ENCODE assay signal across 1 cellular context in the genomic region with DNA sequence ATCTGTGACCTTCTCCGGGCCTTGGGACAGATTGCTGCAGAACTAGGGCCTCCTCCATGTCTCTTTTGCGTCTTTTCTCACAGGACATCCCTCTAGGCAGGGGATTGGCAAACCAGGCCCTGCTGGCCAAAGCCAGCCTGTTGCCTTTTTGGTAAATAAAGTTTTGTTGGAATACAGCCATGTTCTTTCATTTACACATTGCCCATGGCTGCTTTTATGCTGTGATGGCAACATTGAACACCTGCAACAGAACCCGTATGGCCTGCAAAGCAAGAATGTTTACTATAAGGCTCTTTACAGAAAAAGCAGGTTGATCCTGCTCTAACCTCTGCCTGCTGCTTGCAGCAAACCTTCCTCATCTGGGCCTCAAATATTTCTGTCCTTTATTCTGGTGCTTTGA.
TF ChIP-seq lines count a peak whose summit lies in the region.

No MANE protein-coding gene starts in this region.

TF ChIP-seq in HepG2, 621 proteins besides CTCF, POLR2A, EP300 and RAD21 (continued from another document):
- TF ChIP-seq, protein P1, sequence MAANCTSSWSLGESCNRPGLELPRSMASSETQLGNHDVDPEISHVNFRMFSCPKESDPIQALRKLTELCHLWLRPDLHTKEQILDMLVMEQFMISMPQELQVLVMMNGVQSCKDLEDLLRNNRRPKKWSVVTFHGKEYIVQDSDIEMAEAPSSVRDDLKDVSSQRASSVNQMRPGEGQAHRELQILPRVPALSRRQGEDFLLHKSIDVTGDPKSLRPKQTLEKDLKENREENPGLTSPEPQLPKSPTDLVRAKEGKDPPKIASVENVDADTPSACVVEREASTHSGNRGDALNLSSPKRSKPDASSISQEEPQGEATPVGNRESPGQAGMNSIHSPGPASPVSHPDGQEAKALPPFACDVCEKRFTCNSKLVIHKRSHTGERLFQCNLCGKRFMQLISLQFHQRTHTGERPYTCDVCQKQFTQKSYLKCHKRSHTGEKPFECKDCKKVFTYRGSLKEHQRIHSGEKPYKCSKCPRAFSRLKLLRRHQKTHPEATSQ (CRISPR knock-in tag; IDR thresholded peaks at IDR 0.05; ENCODE audit: borderline replicate concordance): no peak
- no peak for TF ChIP-seq KAT8 (CRISPR knock-in tag; IDR thresholded peaks at IDR 0.05)
- TF ChIP-seq ZBTB42 (CRISPR knock-in tag; IDR thresholded peaks at IDR 0.05): no peak
- TF ChIP-seq, protein P2, sequence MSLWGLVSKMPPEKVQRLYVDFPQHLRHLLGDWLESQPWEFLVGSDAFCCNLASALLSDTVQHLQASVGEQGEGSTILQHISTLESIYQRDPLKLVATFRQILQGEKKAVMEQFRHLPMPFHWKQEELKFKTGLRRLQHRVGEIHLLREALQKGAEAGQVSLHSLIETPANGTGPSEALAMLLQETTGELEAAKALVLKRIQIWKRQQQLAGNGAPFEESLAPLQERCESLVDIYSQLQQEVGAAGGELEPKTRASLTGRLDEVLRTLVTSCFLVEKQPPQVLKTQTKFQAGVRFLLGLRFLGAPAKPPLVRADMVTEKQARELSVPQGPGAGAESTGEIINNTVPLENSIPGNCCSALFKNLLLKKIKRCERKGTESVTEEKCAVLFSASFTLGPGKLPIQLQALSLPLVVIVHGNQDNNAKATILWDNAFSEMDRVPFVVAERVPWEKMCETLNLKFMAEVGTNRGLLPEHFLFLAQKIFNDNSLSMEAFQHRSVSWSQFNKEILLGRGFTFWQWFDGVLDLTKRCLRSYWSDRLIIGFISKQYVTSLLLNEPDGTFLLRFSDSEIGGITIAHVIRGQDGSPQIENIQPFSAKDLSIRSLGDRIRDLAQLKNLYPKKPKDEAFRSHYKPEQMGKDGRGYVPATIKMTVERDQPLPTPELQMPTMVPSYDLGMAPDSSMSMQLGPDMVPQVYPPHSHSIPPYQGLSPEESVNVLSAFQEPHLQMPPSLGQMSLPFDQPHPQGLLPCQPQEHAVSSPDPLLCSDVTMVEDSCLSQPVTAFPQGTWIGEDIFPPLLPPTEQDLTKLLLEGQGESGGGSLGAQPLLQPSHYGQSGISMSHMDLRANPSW (CRISPR knock-in tag; IDR thresholded peaks at IDR 0.05; ENCODE audit: borderline replicate concordance): no peak
- no peak for TF ChIP-seq TCF12 (IDR thresholded peaks at IDR 0.05)
- no peak for TF ChIP-seq TCF12 (CRISPR knock-in tag; IDR thresholded peaks at IDR 0.05)
- no peak for TF ChIP-seq ZNF670 (CRISPR knock-in tag; IDR thresholded peaks at IDR 0.05; ENCODE audit: borderline replicate concordance)
- TF ChIP-seq, protein P3, sequence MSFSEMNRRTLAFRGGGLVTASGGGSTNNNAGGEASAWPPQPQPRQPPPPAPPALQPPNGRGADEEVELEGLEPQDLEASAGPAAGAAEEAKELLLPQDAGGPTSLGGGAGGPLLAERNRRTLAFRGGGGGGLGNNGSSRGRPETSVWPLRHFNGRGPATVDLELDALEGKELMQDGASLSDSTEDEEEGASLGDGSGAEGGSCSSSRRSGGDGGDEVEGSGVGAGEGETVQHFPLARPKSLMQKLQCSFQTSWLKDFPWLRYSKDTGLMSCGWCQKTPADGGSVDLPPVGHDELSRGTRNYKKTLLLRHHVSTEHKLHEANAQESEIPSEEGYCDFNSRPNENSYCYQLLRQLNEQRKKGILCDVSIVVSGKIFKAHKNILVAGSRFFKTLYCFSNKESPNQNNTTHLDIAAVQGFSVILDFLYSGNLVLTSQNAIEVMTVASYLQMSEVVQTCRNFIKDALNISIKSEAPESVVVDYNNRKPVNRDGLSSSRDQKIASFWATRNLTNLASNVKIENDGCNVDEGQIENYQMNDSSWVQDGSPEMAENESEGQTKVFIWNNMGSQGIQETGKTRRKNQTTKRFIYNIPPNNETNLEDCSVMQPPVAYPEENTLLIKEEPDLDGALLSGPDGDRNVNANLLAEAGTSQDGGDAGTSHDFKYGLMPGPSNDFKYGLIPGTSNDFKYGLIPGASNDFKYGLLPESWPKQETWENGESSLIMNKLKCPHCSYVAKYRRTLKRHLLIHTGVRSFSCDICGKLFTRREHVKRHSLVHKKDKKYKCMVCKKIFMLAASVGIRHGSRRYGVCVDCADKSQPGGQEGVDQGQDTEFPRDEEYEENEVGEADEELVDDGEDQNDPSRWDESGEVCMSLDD (CRISPR knock-in tag; IDR thresholded peaks at IDR 0.05; ENCODE audit: borderline replicate concordance): no peak
- TF ChIP-seq TP53 (CRISPR knock-in tag; conservative IDR thresholded peaks at IDR 0.05): no peak
- no peak for TF ChIP-seq KAT2B (IDR thresholded peaks at IDR 0.05; ENCODE audit: borderline replicate concordance, low read depth, low read length)
- TF ChIP-seq, protein P4, sequence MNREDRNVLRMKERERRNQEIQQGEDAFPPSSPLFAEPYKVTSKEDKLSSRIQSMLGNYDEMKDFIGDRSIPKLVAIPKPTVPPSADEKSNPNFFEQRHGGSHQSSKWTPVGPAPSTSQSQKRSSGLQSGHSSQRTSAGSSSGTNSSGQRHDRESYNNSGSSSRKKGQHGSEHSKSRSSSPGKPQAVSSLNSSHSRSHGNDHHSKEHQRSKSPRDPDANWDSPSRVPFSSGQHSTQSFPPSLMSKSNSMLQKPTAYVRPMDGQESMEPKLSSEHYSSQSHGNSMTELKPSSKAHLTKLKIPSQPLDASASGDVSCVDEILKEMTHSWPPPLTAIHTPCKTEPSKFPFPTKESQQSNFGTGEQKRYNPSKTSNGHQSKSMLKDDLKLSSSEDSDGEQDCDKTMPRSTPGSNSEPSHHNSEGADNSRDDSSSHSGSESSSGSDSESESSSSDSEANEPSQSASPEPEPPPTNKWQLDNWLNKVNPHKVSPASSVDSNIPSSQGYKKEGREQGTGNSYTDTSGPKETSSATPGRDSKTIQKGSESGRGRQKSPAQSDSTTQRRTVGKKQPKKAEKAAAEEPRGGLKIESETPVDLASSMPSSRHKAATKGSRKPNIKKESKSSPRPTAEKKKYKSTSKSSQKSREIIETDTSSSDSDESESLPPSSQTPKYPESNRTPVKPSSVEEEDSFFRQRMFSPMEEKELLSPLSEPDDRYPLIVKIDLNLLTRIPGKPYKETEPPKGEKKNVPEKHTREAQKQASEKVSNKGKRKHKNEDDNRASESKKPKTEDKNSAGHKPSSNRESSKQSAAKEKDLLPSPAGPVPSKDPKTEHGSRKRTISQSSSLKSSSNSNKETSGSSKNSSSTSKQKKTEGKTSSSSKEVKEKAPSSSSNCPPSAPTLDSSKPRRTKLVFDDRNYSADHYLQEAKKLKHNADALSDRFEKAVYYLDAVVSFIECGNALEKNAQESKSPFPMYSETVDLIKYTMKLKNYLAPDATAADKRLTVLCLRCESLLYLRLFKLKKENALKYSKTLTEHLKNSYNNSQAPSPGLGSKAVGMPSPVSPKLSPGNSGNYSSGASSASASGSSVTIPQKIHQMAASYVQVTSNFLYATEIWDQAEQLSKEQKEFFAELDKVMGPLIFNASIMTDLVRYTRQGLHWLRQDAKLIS (CRISPR knock-in tag; IDR thresholded peaks at IDR 0.05): no peak
- no peak for TF ChIP-seq BORCS8-MEF2B (CRISPR knock-in tag; IDR thresholded peaks at IDR 0.05)
- TF ChIP-seq ZNF615 (CRISPR knock-in tag; IDR thresholded peaks at IDR 0.05; ENCODE audit: borderline replicate concordance): no peak
